Comparison of ENCODE assay signal across 10 cellular contexts in genomic region chr5:91556-92263, GRCh38. TPM values are rescaled to one million over a fixed set of nuclear protein-coding genes. Genes with fewer than 3 reads are reported as not detected.
DNase-seq lines count a peak whose midpoint lies in the region; ATAC-seq lines count a peak whose summit lies in the region.
"Had no signal": no experiment of that assay in that cellular context is flagged by ENCODE, and none has a peak within 500 bp of the region (broad histone marks: within the 10 kb centered on the region; RNA-seq: fewer than 3 reads in every experiment).

A gene with protein sequence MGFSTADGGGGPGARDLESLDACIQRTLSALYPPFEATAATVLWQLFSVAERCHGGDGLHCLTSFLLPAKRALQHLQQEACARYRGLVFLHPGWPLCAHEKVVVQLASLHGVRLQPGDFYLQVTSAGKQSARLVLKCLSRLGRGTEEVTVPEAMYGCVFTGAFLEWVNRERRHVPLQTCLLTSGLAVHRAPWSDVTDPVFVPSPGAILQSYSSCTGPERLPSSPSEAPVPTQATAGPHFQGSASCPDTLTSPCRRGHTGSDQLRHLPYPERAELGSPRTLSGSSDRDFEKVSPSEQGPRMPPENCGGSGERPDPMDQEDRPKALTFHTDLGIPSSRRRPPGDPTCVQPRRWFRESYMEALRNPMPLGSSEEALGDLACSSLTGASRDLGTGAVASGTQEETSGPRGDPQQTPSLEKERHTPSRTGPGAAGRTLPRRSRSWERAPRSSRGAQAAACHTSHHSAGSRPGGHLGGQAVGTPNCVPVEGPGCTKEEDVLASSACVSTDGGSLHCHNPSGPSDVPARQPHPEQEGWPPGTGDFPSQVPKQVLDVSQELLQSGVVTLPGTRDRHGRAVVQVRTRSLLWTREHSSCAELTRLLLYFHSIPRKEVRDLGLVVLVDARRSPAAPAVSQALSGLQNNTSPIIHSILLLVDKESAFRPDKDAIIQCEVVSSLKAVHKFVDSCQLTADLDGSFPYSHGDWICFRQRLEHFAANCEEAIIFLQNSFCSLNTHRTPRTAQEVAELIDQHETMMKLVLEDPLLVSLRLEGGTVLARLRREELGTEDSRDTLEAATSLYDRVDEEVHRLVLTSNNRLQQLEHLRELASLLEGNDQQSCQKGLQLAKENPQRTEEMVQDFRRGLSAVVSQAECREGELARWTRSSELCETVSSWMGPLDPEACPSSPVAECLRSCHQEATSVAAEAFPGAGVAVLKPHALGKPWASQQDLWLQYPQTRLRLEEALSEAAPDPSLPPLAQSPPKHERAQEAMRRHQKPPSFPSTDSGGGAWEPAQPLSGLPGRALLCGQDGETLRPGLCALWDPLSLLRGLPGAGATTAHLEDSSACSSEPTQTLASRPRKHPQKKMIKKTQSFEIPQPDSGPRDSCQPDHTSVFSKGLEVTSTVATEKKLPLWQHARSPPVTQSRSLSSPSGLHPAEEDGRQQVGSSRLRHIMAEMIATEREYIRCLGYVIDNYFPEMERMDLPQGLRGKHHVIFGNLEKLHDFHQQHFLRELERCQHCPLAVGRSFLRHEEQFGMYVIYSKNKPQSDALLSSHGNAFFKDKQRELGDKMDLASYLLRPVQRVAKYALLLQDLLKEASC (N-terminal part only) (plus strand): TSS chr5:92168. CDS start chr5:92232, 64 bp downstream.

- H3K18ac ChIP-seq in trophoblast cell (ENCODE audit: low read length), result peak within 1 kb of the TSS; percentile 89

- H3K27ac ChIP-seq in trophoblast cell (ENCODE audit: low read depth, low read length), result peak within 1 kb of the TSS; percentile 84
- H3K27ac ChIP-seq: 22Rv1 had no signal

- peak within 1 kb of the TSS; percentile 24 for H3K9ac ChIP-seq in trophoblast cell (ENCODE audit: low read length)

- peak within 1 kb of the TSS; percentile 92 for H4K12ac ChIP-seq in trophoblast cell (ENCODE audit: low read depth, low read length)

- H4K8ac ChIP-seq in trophoblast cell (ENCODE audit: low read depth, low read length), result peak within 1 kb of the TSS; percentile 87

- H3K4ac ChIP-seq in trophoblast cell (ENCODE audit: low read depth, low read length), result peak within 1 kb of the TSS; percentile 69

- peak within 1 kb of the TSS; percentile 11 for H2AK5ac ChIP-seq in trophoblast cell (ENCODE audit: low read length)

- no peaks in the 10 kb centered on the region for H3K27me3 ChIP-seq in trophoblast cell (ENCODE audit: insufficient read depth, low read length)

- DNase-seq in DMS 273 (lab: John Stamatoyannopoulos, UW; ENCODE audit: unreplicated experiment), result peak; percentile 81
- DNase-seq in DMS 273 treated with DMSO at 0.1 percent for 48 hours (lab: John Stamatoyannopoulos, UW), result no peak
- DNase-seq in NCI-H2227 treated with DMSO at 0.1 percent for 48 hours (lab: John Stamatoyannopoulos, UW), result peak; percentile 94
- peak; percentile 90 for DNase-seq in ecto neural progenitor cell (ENCODE audit: low spot score)
- DNase-seq in trophoblast cell, result peak in 1 of 2 donors; percentile 12
- DNase-seq in hypothalamus (lab: John Stamatoyannopoulos, UW), result no peak
- DNase-seq: left cardiac atrium had no signal

- peak within 1 kb of the TSS; percentile 77 for H3K4me3 ChIP-seq in trophoblast cell (ENCODE audit: low read depth, low read length)

- H3K36me3 ChIP-seq in trophoblast cell (ENCODE audit: control insufficient read depth in 1 of 2, insufficient read depth in 2 of 2, low read length in 2 of 2), result peaks cover 10 to 17% of the 10 kb centered on the region in 2 experiments

- peak within 1 kb of the TSS; percentile 80 for H2AFZ ChIP-seq in trophoblast cell (ENCODE audit: insufficient read depth, low read length, poor library complexity)

- H3K79me2 ChIP-seq in trophoblast cell (ENCODE audit: control insufficient read depth, insufficient read depth, low read length, poor library complexity), result peaks cover 18% of the 10 kb centered on the region

- peak within 1 kb of the TSS; percentile 64 for H2BK12ac ChIP-seq in trophoblast cell (ENCODE audit: low read length)

- peak within 1 kb of the TSS; percentile 82 for H2BK120ac ChIP-seq in trophoblast cell (ENCODE audit: insufficient read depth, low read length, poor library complexity)

- H2BK5ac ChIP-seq in trophoblast cell (ENCODE audit: low read depth, low read length, poor library complexity), result peak within 1 kb of the TSS; percentile 41

- H3K9me3 ChIP-seq in trophoblast cell (ENCODE audit: insufficient read depth, low read depth, low read length), result peaks cover 2% of the 10 kb centered on the region

- H3K23ac ChIP-seq in trophoblast cell (ENCODE audit: low read length), result no peak within 1 kb of the TSS

- no peak for ATAC-seq in GM19328 (IDR thresholded peaks at IDR 0.05; ENCODE audit: unreplicated experiment)
- no peak for ATAC-seq in HG03095 (IDR thresholded peaks at IDR 0.05; ENCODE audit: unreplicated experiment)

- H4K91ac ChIP-seq in trophoblast cell (ENCODE audit: low read depth, low read length), result peak within 1 kb of the TSS; percentile 94

- peaks cover 21% of the 10 kb centered on the region for H3K79me1 ChIP-seq in trophoblast cell (ENCODE audit: low read length)

- H3K4me1 ChIP-seq in trophoblast cell (ENCODE audit: control insufficient read depth in 1 of 2, insufficient read depth in 2 of 2, low read length in 2 of 2), result peaks cover 27 to 29% of the 10 kb centered on the region in 2 experiments

- peak within 1 kb of the TSS; percentile 69 for H3K4me2 ChIP-seq in trophoblast cell (ENCODE audit: low read length)

- H3K14ac ChIP-seq in trophoblast cell (ENCODE audit: low read length), result peak within 1 kb of the TSS; percentile 69

- WGBS in trophoblast cell (ENCODE audit: extremely low coverage, insufficient coverage, insufficient read length), result no CpG with 5 or more reads among the region's 57 CpGs

RNA-seq across cellular contexts. Expression of the gene that starts here (rescaled TPM):
- 36.7 and 38.3 TPM in 2 replicates for polyA plus RNA-seq in trophoblast cell (2013)

Comparison
In these comparisons a context has a peak if more than half of its experiments do, and no peak if none do; other contexts are left out.
1. DNase-seq: peak in DMS 273 (single experiment), NCI-H2227 treated with DMSO at 0.1 percent for 48 hours (single experiment) and ecto neural progenitor cell (single experiment); none in DMS 273 treated with DMSO at 0.1 percent for 48 hours (single experiment) and hypothalamus (0 of 51).